ENCODE assay signal across 25 cellular contexts in the genomic region with DNA sequence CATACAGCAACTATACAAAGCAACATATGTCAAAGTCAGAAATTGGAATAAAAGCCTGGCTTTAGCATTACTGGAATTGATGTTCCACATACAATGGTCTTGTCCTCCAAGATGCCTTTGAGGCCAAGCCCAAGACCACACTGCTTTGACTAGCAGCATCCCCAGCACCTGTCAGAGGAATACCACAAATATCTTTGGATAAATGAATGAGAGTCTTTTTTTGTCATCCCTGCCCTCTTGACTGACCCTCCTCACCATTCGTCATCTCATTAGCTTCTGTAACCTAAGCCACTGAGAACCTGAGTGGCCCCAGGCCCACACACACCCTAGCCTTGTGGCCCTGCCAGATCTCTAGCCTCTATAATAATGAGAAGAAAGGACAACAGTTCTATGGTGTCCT. TPM values are rescaled to one million over a fixed set of nuclear protein-coding genes. Genes with fewer than 3 reads are reported as not detected.
"Had no signal": no experiment of that assay in that cellular context is flagged by ENCODE, and none has a peak within 500 bp of the region (broad histone marks: within the 10 kb centered on the region; RNA-seq: fewer than 3 reads in every experiment).

No MANE protein-coding gene starts in this region.

- H3K4me1 Mint-ChIP-seq: naive thymus-derived CD4-positive, alpha-beta T cell; stimulated activated naive B cell treated with anti-CD40 and anti-IgM and Interleukin-4, amounts not matched to agents 10 μg/mL and 1 μg/mL and 100 μg/mL, for 72 hours had no signal

- H3K27me3 ChIP-seq: colonic mucosa, gastrocnemius medialis, ovary, stomach, thyroid gland had no signal

- ATAC-seq: esophagus mucosa; gastrocnemius medialis; left ventricle myocardium superior; lower lobe of right lung; naive thymus-derived CD4-positive, alpha-beta T cell; psoas muscle; right cardiac atrium; stimulated activated naive B cell treated with anti-CD40 and anti-IgM and Interleukin-4, amounts not matched to agents 10 μg/mL and 1 μg/mL and 100 μg/mL, for 72 hours had no signal

- H3K4me3 Mint-ChIP-seq: dendritic cell treated with granulocyte-macrophage colony-stimulating factor and Interleukin-4, amounts not matched to agents 40 ng/mL and 50 ng/mL, for 4 days; endodermal cell; naive thymus-derived CD4-positive, alpha-beta T cell; nephron; stimulated activated naive B cell treated with anti-CD40 and anti-IgM and Interleukin-4, amounts not matched to agents 10 μg/mL and 1 μg/mL and 100 μg/mL, for 72 hours; type B pancreatic cell had no signal

- H3K9me3 ChIP-seq: colonic mucosa, gastrocnemius medialis, lower lobe of right lung, ovary, psoas muscle, stomach, thyroid gland had no signal

- H3K36me3 ChIP-seq: colonic mucosa, gastrocnemius medialis, lower lobe of right lung, ovary, thyroid gland had no signal

- H3K4me3 ChIP-seq: colonic mucosa, gastrocnemius medialis, lower lobe of right lung, ovary, psoas muscle, stomach, thyroid gland had no signal

- H3K4me1 ChIP-seq: colonic mucosa, gastrocnemius medialis, psoas muscle had no signal

- H3K9me3 Mint-ChIP-seq: dendritic cell treated with granulocyte-macrophage colony-stimulating factor and Interleukin-4, amounts not matched to agents 40 ng/mL and 50 ng/mL, for 4 days; endodermal cell; naive thymus-derived CD4-positive, alpha-beta T cell; nephron; stimulated activated naive B cell treated with anti-CD40 and anti-IgM and Interleukin-4, amounts not matched to agents 10 μg/mL and 1 μg/mL and 100 μg/mL, for 72 hours; type B pancreatic cell had no signal

- H3K27ac Mint-ChIP-seq: dendritic cell treated with granulocyte-macrophage colony-stimulating factor and Interleukin-4, amounts not matched to agents 40 ng/mL and 50 ng/mL, for 4 days; endodermal cell; nephron; stimulated activated naive B cell treated with anti-CD40 and anti-IgM and Interleukin-4, amounts not matched to agents 10 μg/mL and 1 μg/mL and 100 μg/mL, for 72 hours; type B pancreatic cell had no signal

- H3K27ac ChIP-seq: colonic mucosa, epithelial cell of prostate, gastrocnemius medialis, lower lobe of right lung, ovary, psoas muscle, stomach, thyroid gland had no signal

- H3K27me3 Mint-ChIP-seq: stimulated activated naive B cell treated with anti-CD40 and anti-IgM and Interleukin-4, amounts not matched to agents 10 μg/mL and 1 μg/mL and 100 μg/mL, for 72 hours; type B pancreatic cell had no signal

- DNase-seq: colonic mucosa; effector CD8-positive, alpha-beta T cell; endodermal cell; foreskin fibroblast; gastrocnemius medialis; head of caudate nucleus; left ventricle myocardium superior; lower lobe of right lung; naive thymus-derived CD4-positive, alpha-beta T cell; occipital lobe; ovary; posterior cingulate gyrus; psoas muscle; right cardiac atrium; small intestine; stimulated activated CD4-positive, alpha-beta T cell treated with anti-CD3 and anti-CD28 coated beads, Interleukin-15, amount 100 ng/mL, for 24 hours; stimulated activated CD4-positive, alpha-beta T cell treated with anti-CD3 and anti-CD28 coated beads, Interleukin-2, amount 100 ng/mL, for 48 hours; stimulated activated naive B cell treated with anti-CD40 and anti-IgM and Interleukin-4, amounts not matched to agents 10 μg/mL and 1 μg/mL and 100 μg/mL, for 72 hours; stomach; thyroid gland had no signal

- H3K36me3 Mint-ChIP-seq: naive thymus-derived CD4-positive, alpha-beta T cell; stimulated activated naive B cell treated with anti-CD40 and anti-IgM and Interleukin-4, amounts not matched to agents 10 μg/mL and 1 μg/mL and 100 μg/mL, for 72 hours had no signal

RNA-seq across cellular contexts. Expression of gene TNFRSF21, which starts 48.5 kb away (rescaled TPM):
- polyA plus RNA-seq: naive thymus-derived CD4-positive, alpha-beta T cell had no signal
